ENCODE assay signal across 8 cellular contexts in the genomic region with DNA sequence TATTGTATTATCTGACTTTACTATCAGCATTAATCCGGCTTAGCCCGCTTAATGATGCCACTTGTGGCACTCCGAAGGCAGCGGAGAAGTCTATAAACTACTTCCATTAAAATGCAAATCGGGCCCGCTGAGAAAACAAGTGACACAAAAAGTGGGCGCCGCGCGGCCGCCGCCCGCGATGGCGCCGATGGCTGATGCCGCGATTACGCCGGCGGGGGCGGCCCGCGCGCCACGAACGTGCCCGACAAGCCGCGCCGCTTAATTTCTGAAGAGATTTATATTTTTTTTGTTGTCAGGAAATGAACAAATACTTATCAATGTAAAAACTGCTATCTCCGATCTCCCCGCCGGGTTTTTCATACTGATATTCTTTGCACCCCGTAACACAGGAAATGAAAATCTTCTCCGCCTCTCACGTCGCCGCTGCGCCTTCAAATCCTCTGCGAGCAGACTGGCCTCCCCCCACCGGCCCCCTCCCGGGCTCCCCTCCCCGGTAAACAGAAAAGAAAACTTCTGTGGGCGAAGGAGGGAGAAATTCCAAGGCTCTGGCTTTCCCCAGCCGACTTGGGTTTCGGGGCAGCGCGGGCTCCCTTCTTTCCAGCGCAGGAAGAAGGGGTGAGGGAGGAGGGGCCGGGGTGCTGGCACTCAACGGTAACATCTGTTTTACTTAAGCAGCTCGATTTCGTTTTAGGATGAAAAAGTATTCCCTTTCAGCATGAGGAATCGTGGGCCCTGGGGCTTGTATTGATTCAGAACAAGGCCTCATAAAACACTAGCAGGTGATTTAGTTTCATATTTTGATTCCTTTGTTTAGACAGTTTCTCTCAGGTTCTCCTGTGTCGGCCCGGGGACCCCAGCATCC.
DNase-seq lines count a peak whose midpoint lies in the region; ATAC-seq and TF ChIP-seq lines count a peak whose summit lies in the region.

No MANE protein-coding gene starts in this region.

- H3K36me3 Mint-ChIP-seq in activated CD8-positive, alpha-beta T cell treated with anti-CD3 and anti-CD28 coated beads for 36 hours (ENCODE audit: low read depth) = no peaks in the 10 kb centered on the region
- H3K36me3 Mint-ChIP-seq in effector memory CD8-positive, alpha-beta T cell (ENCODE audit: insufficient read depth) = peaks cover 3% of the 10 kb centered on the region

- TF ChIP-seq CTCF in AG04449 (IDR thresholded peaks at IDR 0.05; ENCODE audit: insufficient read depth, low read length, missing control alignments) = no peak
- no peak for TF ChIP-seq CTCF in activated CD8-positive, alpha-beta T cell treated with anti-CD3 and anti-CD28 coated beads for 36 hours (IDR thresholded peaks at IDR 0.05)
- no peak for TF ChIP-seq CTCF in mucosa of descending colon (IDR thresholded peaks at IDR 0.05)

- peaks cover 2% of the 10 kb centered on the region for H3K27me3 Mint-ChIP-seq in activated CD8-positive, alpha-beta T cell treated with anti-CD3 and anti-CD28 coated beads for 36 hours
- peaks cover 0 to 9% of the 10 kb centered on the region in 2 donors for H3K27me3 Mint-ChIP-seq in effector memory CD8-positive, alpha-beta T cell

- no peaks in the 10 kb centered on the region for H3K4me1 Mint-ChIP-seq in activated CD8-positive, alpha-beta T cell treated with anti-CD3 and anti-CD28 coated beads for 36 hours (ENCODE audit: low read depth)
- H3K4me1 Mint-ChIP-seq in effector memory CD8-positive, alpha-beta T cell (ENCODE audit: low read depth in 2 of 2) = peaks cover 2 to 5% of the 10 kb centered on the region in 2 donors

- POLR2A ChIA-PET in AG04449 (lab: Yijun Ruan, JAX) = no interaction called here
- POLR2A ChIA-PET in activated CD8-positive, alpha-beta T cell treated with anti-CD3 and anti-CD28 coated beads for 36 hours (lab: Charles Lee) = no interaction called here

- intact Hi-C loops in activated CD8-positive, alpha-beta T cell treated with anti-CD3 and anti-CD28 coated beads for 36 hours (cut with micrococcal nuclease) = no loop called here
- intact Hi-C loops in mucosa of descending colon (cut with DNase I, micrococcal nuclease) = no loop called here

- no peak for DNase-seq in AG04449 (ENCODE audit: low read depth, low spot score)
- peak; percentile 28 for DNase-seq in HK-2 (ENCODE audit: unreplicated experiment)
- DNase-seq in activated CD8-positive, alpha-beta T cell treated with anti-CD3 and anti-CD28 coated beads for 36 hours = peak; percentile 77
- DNase-seq in effector memory CD8-positive, alpha-beta T cell = peak; percentile 42 to 53 (median 50)
- DNase-seq in mucosa of descending colon = peak; percentile 24 to 48 (median 43)
- peak; percentile 36 for DNase-seq in stimulated activated CD8-positive, alpha-beta memory T cell treated with anti-CD3 and anti-CD28 coated beads, Interleukin-4, amount 100 ng/mL, for 24 hours (ENCODE audit: low read depth)
- DNase-seq in cortex of kidney (lab: John Stamatoyannopoulos, UW) = no peak

- CTCF ChIA-PET in AG04449 (lab: Yijun Ruan, JAX) = interaction anchor here (0.6 to 1.0 kb wide), 2 partner anchors 9 to 13 kb away, joined by 3 read pairs; no protein-coding TSS in a partner anchor
- CTCF ChIA-PET in activated CD8-positive, alpha-beta T cell treated with anti-CD3 and anti-CD28 coated beads for 36 hours (lab: Charles Lee) = interaction anchor here (1.5 kb wide), 1 partner anchor 264 kb away, joined by 4 read pairs; no protein-coding TSS in a partner anchor

- H3K4me1 ChIP-seq in mucosa of descending colon (ENCODE audit: low read depth) = no peaks in the 10 kb centered on the region

- H3K4me3 ChIP-seq in AG04449 (ENCODE audit: low read depth, low read length) = peak overlapping the region; percentile 53
- no peak overlapping the region for H3K4me3 ChIP-seq in mucosa of descending colon

- no peaks in the 10 kb centered on the region for H3K36me3 ChIP-seq in mucosa of descending colon (ENCODE audit: low read depth)

- peak overlapping the region; percentile 77 for H3K4me3 Mint-ChIP-seq in activated CD8-positive, alpha-beta T cell treated with anti-CD3 and anti-CD28 coated beads for 36 hours
- peak overlapping the region; percentile 78 to 81 for H3K4me3 Mint-ChIP-seq in effector memory CD8-positive, alpha-beta T cell

- H3K27ac Mint-ChIP-seq in activated CD8-positive, alpha-beta T cell treated with anti-CD3 and anti-CD28 coated beads for 36 hours = peak overlapping the region; percentile 93
- H3K27ac Mint-ChIP-seq in effector memory CD8-positive, alpha-beta T cell = peak overlapping the region; percentile 91 to 92

- no peaks in the 10 kb centered on the region for H3K9me3 Mint-ChIP-seq in activated CD8-positive, alpha-beta T cell treated with anti-CD3 and anti-CD28 coated beads for 36 hours
- no peaks in the 10 kb centered on the region for H3K9me3 Mint-ChIP-seq in effector memory CD8-positive, alpha-beta T cell

- ATAC-seq in GM19035 (IDR thresholded peaks at IDR 0.05; ENCODE audit: unreplicated experiment) = peak; percentile 72
- ATAC-seq in activated CD8-positive, alpha-beta T cell treated with anti-CD3 and anti-CD28 coated beads for 36 hours = peak; percentile 71
- ATAC-seq in effector memory CD8-positive, alpha-beta T cell (replicated peaks) = peak; percentile 80
- peak; percentile 47 for ATAC-seq in mucosa of descending colon

- no peaks in the 10 kb centered on the region for H3K9me3 ChIP-seq in mucosa of descending colon

Comparison
In these comparisons a context has a peak if more than half of its experiments do, and no peak if none do; other contexts are left out.
1. DNase-seq: peak in HK-2 (single experiment), activated CD8-positive, alpha-beta T cell treated with anti-CD3 and anti-CD28 coated beads for 36 hours (single experiment), effector memory CD8-positive, alpha-beta T cell (3 of 3), mucosa of descending colon (3 of 3) and stimulated activated CD8-positive, alpha-beta memory T cell treated with anti-CD3 and anti-CD28 coated beads, Interleukin-4, amount 100 ng/mL, for 24 hours (single experiment); none in AG04449 (single experiment) and cortex of kidney (single experiment).
2. Peak in every context shown above with its lines, with median percentiles within 50 percentile points of each other: ATAC-seq.